In the genomic region with DNA sequence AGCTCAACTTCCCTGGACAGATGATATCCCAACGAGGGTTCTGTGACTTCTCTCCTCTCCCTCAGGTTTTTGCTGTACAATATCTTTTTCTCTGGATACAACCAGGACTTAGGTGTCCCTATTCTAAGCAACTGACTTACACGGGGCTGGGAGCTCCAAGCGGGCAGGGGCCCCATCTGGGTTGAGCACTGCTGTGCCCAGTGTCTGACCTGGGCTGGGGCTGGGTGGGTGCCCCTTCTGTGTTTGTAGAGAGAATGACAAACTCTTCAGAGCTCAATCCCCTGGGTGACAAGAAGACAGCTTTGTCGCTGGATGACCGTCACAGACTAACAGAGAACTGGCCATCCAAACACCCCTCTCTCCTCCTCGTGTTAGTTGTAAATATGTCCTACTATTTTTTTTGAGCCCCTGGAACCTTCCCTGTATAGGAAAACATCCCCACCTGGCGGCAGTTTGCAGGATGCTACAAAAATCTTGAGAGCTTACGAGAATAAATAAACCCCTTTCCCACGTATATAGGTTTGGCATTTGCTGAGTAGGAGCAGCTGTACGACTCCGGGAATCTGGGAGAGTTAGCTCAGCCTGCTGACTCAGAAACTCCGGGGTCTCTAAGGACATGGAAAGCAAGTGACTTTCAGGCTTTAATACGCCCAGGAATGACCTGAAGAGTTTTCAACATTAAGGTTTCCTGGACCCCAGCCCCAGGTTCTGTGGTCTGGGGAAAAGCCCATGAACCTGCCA, we compare ENCODE assay signal across 9 cellular contexts. TPM values are rescaled to one million over a fixed set of nuclear protein-coding genes. Genes with fewer than 3 reads are reported as not detected.
DNase-seq lines count a peak whose midpoint lies in the region; ATAC-seq and TF ChIP-seq lines count a peak whose summit lies in the region.
"Had no signal": no experiment of that assay in that cellular context is flagged by ENCODE, and none has a peak within 500 bp of the region (broad histone marks: within the 10 kb centered on the region; RNA-seq: fewer than 3 reads in every experiment).

No MANE protein-coding gene starts in this region.

- no peaks in the 10 kb centered on the region for H3K9me3 ChIP-seq in SJSA1 (replicated peaks)
- no peaks in the 10 kb centered on the region for H3K9me3 ChIP-seq in cardiac muscle cell (ENCODE audit: low read depth)
- no peaks in the 10 kb centered on the region for H3K9me3 ChIP-seq in CD8-positive, alpha-beta memory T cell (ENCODE audit: low read length)
- H3K9me3 ChIP-seq: upper lobe of left lung had no signal

- H3K4me1 Mint-ChIP-seq in CD8-positive, alpha-beta memory T cell = peaks cover 2 to 6% (median 4%) of the 10 kb centered on the region in 3 donors

- no peaks in the 10 kb centered on the region for H3K9me3 Mint-ChIP-seq in CD8-positive, alpha-beta memory T cell
- H3K9me3 Mint-ChIP-seq: memory B cell had no signal

- peaks cover 7% of the 10 kb centered on the region for H3K4me1 ChIP-seq in SJSA1 (replicated peaks)
- H3K4me1 ChIP-seq in cardiac muscle cell (ENCODE audit: low read depth) = no peaks in the 10 kb centered on the region
- no peaks in the 10 kb centered on the region for H3K4me1 ChIP-seq in CD8-positive, alpha-beta memory T cell (ENCODE audit: insufficient read depth, low read length)

- H3K27ac ChIP-seq in SJSA1 = no peak overlapping the region
- H3K27ac ChIP-seq in cardiac muscle cell = no peak overlapping the region
- no peak overlapping the region for H3K27ac ChIP-seq in CD8-positive, alpha-beta memory T cell (ENCODE audit: low read depth, low read length)
- H3K27ac ChIP-seq: upper lobe of left lung had no signal

- CTCF ChIA-PET in CD8-positive, alpha-beta memory T cell (lab: Charles Lee) = no interaction called here

- H3K27ac Mint-ChIP-seq in CD8-positive, alpha-beta memory T cell = peak overlapping the region in 1 of 8 donors; percentile 93
- H3K27ac Mint-ChIP-seq: memory B cell had no signal

- no peaks in the 10 kb centered on the region for H3K27me3 Mint-ChIP-seq in CD8-positive, alpha-beta memory T cell

- POLR2A ChIA-PET in CD8-positive, alpha-beta memory T cell (lab: Charles Lee) = no interaction called here

- ATAC-seq in GM18868 (IDR thresholded peaks at IDR 0.05; ENCODE audit: unreplicated experiment) = no peak
- ATAC-seq in HG02852 (IDR thresholded peaks at IDR 0.05; ENCODE audit: unreplicated experiment) = no peak

- peak; percentile 72 for TF ChIP-seq CTCF in cardiac muscle cell (IDR thresholded peaks at IDR 0.05; ENCODE audit: low read depth, low read length)

- peak; percentile 39 for DNase-seq in HK-2 (ENCODE audit: unreplicated experiment)
- DNase-seq in SJSA1 (ENCODE audit: low read depth in 1 of 2, low spot score in 2 of 2) = peak; percentile 67 to 72
- peak; percentile 79 to 86 for DNase-seq in cardiac muscle cell (ENCODE audit: low read depth in 1 of 2, low spot score in 1 of 2)
- peak; percentile 48 for DNase-seq in stromal cell of bone marrow (ENCODE audit: low read depth)
- DNase-seq in CD8-positive, alpha-beta memory T cell = no peak
- DNase-seq: upper lobe of left lung had no signal

- H3K36me3 ChIP-seq in SJSA1 (no peaks in the 10 kb centered on the region), cardiac muscle cell (no peaks in the 10 kb centered on the region)
- H3K36me3 ChIP-seq in CD8-positive, alpha-beta memory T cell (ENCODE audit: insufficient read depth, low read length) = no peaks in the 10 kb centered on the region

- H3K27me3 ChIP-seq in SJSA1 (replicated peaks) = no peaks in the 10 kb centered on the region
- H3K27me3 ChIP-seq in cardiac muscle cell = no peaks in the 10 kb centered on the region
- no peaks in the 10 kb centered on the region for H3K27me3 ChIP-seq in CD8-positive, alpha-beta memory T cell (ENCODE audit: insufficient read depth, low read length, poor library complexity, severe bottlenecking)
- H3K27me3 ChIP-seq: upper lobe of left lung had no signal

- no peak overlapping the region for H3K4me3 Mint-ChIP-seq in CD8-positive, alpha-beta memory T cell
- H3K4me3 Mint-ChIP-seq: memory B cell had no signal

- no peak overlapping the region for H3K4me3 ChIP-seq in SJSA1
- H3K4me3 ChIP-seq in cardiac muscle cell = no peak overlapping the region
- no peak overlapping the region for H3K4me3 ChIP-seq in CD8-positive, alpha-beta memory T cell (ENCODE audit: low read length)
- H3K4me3 ChIP-seq: upper lobe of left lung had no signal

- H3K36me3 Mint-ChIP-seq in CD8-positive, alpha-beta memory T cell = no peaks in the 10 kb centered on the region
- H3K36me3 Mint-ChIP-seq: memory B cell had no signal

RNA-seq across cellular contexts. Expression of a gene that starts 23.7 kb away (rescaled TPM):
- 0.95 TPM in 1 of 2 replicates, not detected in the other for total RNA-seq in SJSA1 (2014; rRNA removed; shearing (Covaris generic))
- 0.06 TPM in 1 of 2 replicates, not detected in the other for total RNA-seq in cardiac muscle cell
- not detected in 2 replicates for polyA plus RNA-seq in cardiac muscle cell
- total RNA-seq in CD8-positive, alpha-beta memory T cell = not detected
- polyA plus RNA-seq in CD8-positive, alpha-beta memory T cell = not detected

Comparison
In these comparisons a context has a peak if more than half of its experiments do, and no peak if none do; other contexts are left out.
1. DNase-seq: peak in HK-2 (single experiment), SJSA1 (2 of 2), cardiac muscle cell (2 of 2) and stromal cell of bone marrow (single experiment); none in CD8-positive, alpha-beta memory T cell (0 of 5).